20 cellular contexts compared by ENCODE assay signal in genomic region chrX:39029221-39029620, GRCh38.
DNase-seq lines count a peak whose midpoint lies in the region; ATAC-seq, FAIRE-seq and TF ChIP-seq lines count a peak whose summit lies in the region.
"Had no signal": no experiment of that assay in that cellular context is flagged by ENCODE, and none has a peak within 500 bp of the region (broad histone marks: within the 10 kb centered on the region; RNA-seq: fewer than 3 reads in every experiment).

No MANE protein-coding gene starts in this region.

- peaks cover 9% of the 10 kb centered on the region for H3K9me3 Mint-ChIP-seq in CD8-positive, alpha-beta T cell

- H3K9ac ChIP-seq in HepG2 (ENCODE audit: insufficient read depth, low read depth, low read length) (no peak overlapping the region), K562 (ENCODE audit: insufficient read depth in 1 of 2, low read depth in 2 of 2, low read length in 2 of 2) (no peak overlapping the region)
- H3K9ac ChIP-seq: BLaER1 had no signal

- H4K20me1 ChIP-seq in HepG2 (ENCODE audit: insufficient read depth, low read length) (no peaks in the 10 kb centered on the region), K562 (replicated peaks; ENCODE audit: control insufficient read depth, insufficient read depth, low read length) (no peaks in the 10 kb centered on the region)
- H4K20me1 ChIP-seq: BLaER1 had no signal

- TF ChIP-seq CTCF in HepG2 (CRISPR knock-in tag; IDR thresholded peaks at IDR 0.05), result no peak
- no peak for TF ChIP-seq CTCF in right lobe of liver (IDR thresholded peaks at IDR 0.05)
- TF ChIP-seq CTCF in K562 (IDR thresholded peaks at IDR 0.05 in 2 of 3, conservative IDR thresholded peaks at IDR 0.05 in 1 of 3; ENCODE audit: insufficient read depth in 2 of 3, low read depth in 1 of 3, low read length in 3 of 3), result no peak
- TF ChIP-seq CTCF in CD8-positive, alpha-beta T cell (IDR thresholded peaks at IDR 0.05), result no peak

- FAIRE-seq in HepG2 (lab: Jason Lieb, UNC) (no peak), K562 (lab: Jason Lieb, UNC) (no peak)
- FAIRE-seq: A204.1, G401.6, GM12891 had no signal

- WGBS in HepG2 (ENCODE audit: low lambda C conversion rate), result 38% methylated on average over 2 of the region's 2 CpGs
- 56% methylated on average over 2 of the region's 2 CpGs for WGBS in right lobe of liver (ENCODE audit: insufficient coverage, low coverage, low lambda C conversion rate, missing lambda C conversion rate)
- 0% methylated on average over 2 of the region's 2 CpGs for WGBS in K562 (ENCODE audit: insufficient coverage, low coverage, missing lambda C conversion rate)

- no peak overlapping the region for H2AFZ ChIP-seq in HepG2 (ENCODE audit: low read length)
- no peak overlapping the region for H2AFZ ChIP-seq in K562 (ENCODE audit: low read depth, low read length)

- H3K4me1 ChIP-seq in HepG2 (ENCODE audit: insufficient read depth, low read length) (no peaks in the 10 kb centered on the region), right lobe of liver (no peaks in the 10 kb centered on the region), K562 (replicated peaks in 1 of 2; ENCODE audit: control insufficient read depth in 2 of 2, insufficient read depth in 2 of 2, low read length in 2 of 2) (no peaks in the 10 kb centered on the region)
- H3K4me1 ChIP-seq in CD8-positive, alpha-beta T cell (ENCODE audit: insufficient read depth, low read length), result no peaks in the 10 kb centered on the region
- H3K4me1 ChIP-seq: BE2C, BLaER1, Caco-2 had no signal

- H3K9me1 ChIP-seq in K562 (ENCODE audit: control insufficient read depth, insufficient read depth, low read length), result no peaks in the 10 kb centered on the region

- no peak overlapping the region for H3K4me3 ChIP-seq in HepG2 (replicated peaks in 1 of 3; ENCODE audit: insufficient read depth in 1 of 3, low read depth in 2 of 3, low read length in 3 of 3)
- H3K4me3 ChIP-seq in right lobe of liver, result no peak overlapping the region
- no peak overlapping the region for H3K4me3 ChIP-seq in K562
- H3K4me3 ChIP-seq in CD8-positive, alpha-beta T cell (ENCODE audit: low read depth, low read length), result no peak overlapping the region
- H3K4me3 ChIP-seq: BLaER1 had no signal

- in situ Hi-C loops in HepG2 (cut with HindIII; ENCODE audit: extremely low pct_ligation_motif_present, low pct_unique_long_range_greater_than_20kb) (no loop called here), K562 (cut with MboI) (no loop called here)

- BruUV-seq in HepG2 (replicated peaks; lab: Mats Ljungman, UMichigan), result no TSS peak
- no TSS peak for BruUV-seq in K562 (replicated peaks; lab: Mats Ljungman, UMichigan)

- no peak for ATAC-seq in HepG2
- no peak for ATAC-seq in right lobe of liver
- no peak for ATAC-seq in K562
- ATAC-seq in GM18870 (IDR thresholded peaks at IDR 0.05; ENCODE audit: unreplicated experiment), result no peak
- ATAC-seq in CD8-positive, alpha-beta T cell, result no peak

- no peak overlapping the region for H3K27ac Mint-ChIP-seq in CD8-positive, alpha-beta T cell
- H3K27ac Mint-ChIP-seq: CD14-positive monocyte; CD4-positive, alpha-beta memory T cell; CD4-positive, CD25-positive, alpha-beta regulatory T cell had no signal

- H3K27me3 Mint-ChIP-seq in CD8-positive, alpha-beta T cell (ENCODE audit: low read depth), result no peaks in the 10 kb centered on the region
- H3K27me3 Mint-ChIP-seq: CD4-positive, CD25-positive, alpha-beta regulatory T cell had no signal

- CTCF ChIA-PET in HepG2 (lab: Yijun Ruan, JAX; ENCODE audit: low intra/inter-chr PET ratio, low total read pairs), result no interaction called here
- CTCF ChIA-PET in K562 (lab: Yijun Ruan, JAX; ENCODE audit: low intra/inter-chr PET ratio), result no interaction called here
- CTCF ChIA-PET in CD8-positive, alpha-beta T cell (lab: Charles Lee), result no interaction called here

- no peak overlapping the region for H3K4me3 Mint-ChIP-seq in CD8-positive, alpha-beta T cell
- H3K4me3 Mint-ChIP-seq: CD14-positive monocyte; CD4-positive, alpha-beta memory T cell had no signal

- POLR2A ChIA-PET in HepG2 (lab: Yijun Ruan, JAX), result no interaction called here
- POLR2A ChIA-PET in K562 (lab: Yijun Ruan, JAX), result interaction anchor here (0.8 kb wide), 1 partner anchor 43 kb away, joined by 4 read pairs; no protein-coding TSS in a partner anchor
- POLR2A ChIA-PET in CD8-positive, alpha-beta T cell (lab: Charles Lee), result no interaction called here

- DNase-seq in HepG2 (ENCODE audit: low spot score) (no peak), right lobe of liver (no peak), K562 (ENCODE audit: extremely low read depth in 1 of 4, low spot score in 3 of 4) (no peak)
- DNase-seq in CD8-positive, alpha-beta T cell, result no peak
- DNase-seq: 8988T; ACHN; BE2C; C1 segment of cervical spinal cord; Caco-2; Calu3; CD4-positive, alpha-beta memory T cell; CD4-positive, CD25-positive, alpha-beta regulatory T cell; DMS79 treated with DMSO at 0.1 percent for 48 hours; GF-D8 had no signal

- H3K79me2 ChIP-seq in HepG2 (ENCODE audit: insufficient read depth, low read length) (no peaks in the 10 kb centered on the region), K562 (ENCODE audit: control insufficient read depth, insufficient read depth, low read length) (no peaks in the 10 kb centered on the region)

- H3K9me3 ChIP-seq in HepG2 (ENCODE audit: low read length) (peaks cover 6% of the 10 kb centered on the region), right lobe of liver (peaks cover 0 to 7% (median 0%) of the 10 kb centered on the region in 4 donors), K562 (replicated peaks; ENCODE audit: control insufficient read depth, insufficient read depth, low read depth, low read length) (no peaks in the 10 kb centered on the region; the same call in 1 of the 2 replicates)
- no peaks in the 10 kb centered on the region for H3K9me3 ChIP-seq in CD8-positive, alpha-beta T cell (ENCODE audit: low read length)
- H3K9me3 ChIP-seq: BE2C had no signal

- H3K4me2 ChIP-seq in HepG2 (ENCODE audit: low read depth, low read length), result no peak overlapping the region
- no peak overlapping the region for H3K4me2 ChIP-seq in K562 (ENCODE audit: insufficient read depth, low read length)
- H3K4me2 ChIP-seq: BLaER1 had no signal

- H3K27me3 ChIP-seq in HepG2 (ENCODE audit: control insufficient read depth in 1 of 2, insufficient read depth in 2 of 2, low read length in 2 of 2) (no peaks in the 10 kb centered on the region), right lobe of liver (no peaks in the 10 kb centered on the region), K562 (ENCODE audit: control insufficient read depth in 2 of 2, insufficient read depth in 2 of 2, low read length in 2 of 2) (no peaks in the 10 kb centered on the region)
- H3K27me3 ChIP-seq in CD8-positive, alpha-beta T cell (ENCODE audit: insufficient read depth, low read length), result no peaks in the 10 kb centered on the region
- H3K27me3 ChIP-seq: BE2C, BLaER1 had no signal

- TF ChIP-seq POLR2A in HepG2 (IDR thresholded peaks at IDR 0.05; ENCODE audit: insufficient read depth in 1 of 2, low read depth in 2 of 2, low read length in 2 of 2) (no peak), right lobe of liver (IDR thresholded peaks at IDR 0.05) (no peak), K562 (conservative IDR thresholded peaks at IDR 0.05) (no peak)

- TF ChIP-seq EP300 in HepG2 (IDR thresholded peaks at IDR 0.05; ENCODE audit: low read depth in 2 of 2, low read length in 2 of 2) (no peak), HepG2 (CRISPR knock-in tag; IDR thresholded peaks at IDR 0.05; ENCODE audit: borderline replicate concordance) (no peak), K562 (IDR thresholded peaks at IDR 0.05; ENCODE audit: low read length) (no peak)

- TF ChIP-seq RAD21 in HepG2 (CRISPR knock-in tag; IDR thresholded peaks at IDR 0.05), result no peak
- no peak for TF ChIP-seq RAD21 in K562 (CRISPR knock-in tag; conservative IDR thresholded peaks at IDR 0.05 in 1 of 2, IDR thresholded peaks at IDR 0.05 in 1 of 2)

- intact Hi-C loops in HepG2 (cut with micrococcal nuclease; ENCODE audit: unreplicated experiment) (no loop called here), right lobe of liver (cut with DNase I) (no loop called here), K562 (cut with micrococcal nuclease) (no loop called here)
- intact Hi-C loops in CD8-positive, alpha-beta T cell (cut with DNase I, micrococcal nuclease), result no loop called here

- H3K27ac ChIP-seq in HepG2 (ENCODE audit: extremely low read length, insufficient read depth, low read length), result no peak overlapping the region
- no peak overlapping the region for H3K27ac ChIP-seq in right lobe of liver
- H3K27ac ChIP-seq in K562 (ENCODE audit: extremely low read depth, low read depth, low read length), result no peak overlapping the region
- no peak overlapping the region for H3K27ac ChIP-seq in CD8-positive, alpha-beta T cell (ENCODE audit: low read depth, low read length)
- H3K27ac ChIP-seq: BLaER1 had no signal

- no peaks in the 10 kb centered on the region for H3K36me3 Mint-ChIP-seq in CD8-positive, alpha-beta T cell
- H3K36me3 Mint-ChIP-seq: CD4-positive, CD25-positive, alpha-beta regulatory T cell had no signal

- H3K4me1 Mint-ChIP-seq in CD8-positive, alpha-beta T cell (ENCODE audit: low read depth), result no peaks in the 10 kb centered on the region
- H3K4me1 Mint-ChIP-seq: CD14-positive monocyte; CD4-positive, alpha-beta memory T cell; CD4-positive, CD25-positive, alpha-beta regulatory T cell had no signal

- H3K36me3 ChIP-seq in HepG2 (replicated peaks in 1 of 2; ENCODE audit: control insufficient read depth in 1 of 2, insufficient read depth in 2 of 2, low read length in 2 of 2) (no peaks in the 10 kb centered on the region), right lobe of liver (no peaks in the 10 kb centered on the region), K562 (ENCODE audit: control insufficient read depth, insufficient read depth, low read length) (no peaks in the 10 kb centered on the region)
- no peaks in the 10 kb centered on the region for H3K36me3 ChIP-seq in CD8-positive, alpha-beta T cell (ENCODE audit: insufficient read depth, low read length)
- H3K36me3 ChIP-seq: BE2C, BLaER1 had no signal

TF ChIP-seq in HepG2, 621 proteins besides CTCF, POLR2A, EP300 and RAD21 (continues in another document):
- TF ChIP-seq THAP7 (CRISPR knock-in tag; IDR thresholded peaks at IDR 0.05) (no peak), ZNF772 (CRISPR knock-in tag; IDR thresholded peaks at IDR 0.05) (no peak)

TF ChIP-seq in K562, 482 proteins besides CTCF, POLR2A, EP300 and RAD21 (continues in another document):
- no peak for TF ChIP-seq HNRNPLL (IDR thresholded peaks at IDR 0.05; ENCODE audit: low read depth, low read length, poor library complexity, severe bottlenecking)
- TF ChIP-seq HLTF (IDR thresholded peaks at IDR 0.05), result 0 out of 2 replicates have a peak, but pooled peaks have one; percentile 59
- 0 out of 3 replicates have a peak, but pooled peaks of 1 of the 2 experiments have one; percentile 49 for TF ChIP-seq CBX3 (IDR thresholded peaks at IDR 0.05; ENCODE audit: borderline replicate concordance in 1 of 2, low read length in 2 of 2)
- TF ChIP-seq ZBTB7A (IDR thresholded peaks at IDR 0.05; ENCODE audit: borderline replicate concordance, control insufficient read depth, low read depth, low read length), result no peak
